ENCODE assay signal across 8 cellular contexts in genomic region chr12:51752490-51752889, GRCh38.
DNase-seq lines count a peak whose midpoint lies in the region; ATAC-seq and TF ChIP-seq lines count a peak whose summit lies in the region.

No MANE protein-coding gene starts in this region.

- H3K4me2 ChIP-seq in hepatocyte = no peak overlapping the region

- no peaks in the 10 kb centered on the region for H3K9me3 Mint-ChIP-seq in brain
- H3K9me3 Mint-ChIP-seq in activated T-cell treated with anti-CD3 and anti-CD28 coated beads, Interleukin-2, amount 50 U/mL, for 72 hours = no peaks in the 10 kb centered on the region

- TF ChIP-seq EP300 in stomach (IDR thresholded peaks at IDR 0.05) = no peak

- intact Hi-C loops in stomach (cut with DNase I; ENCODE audit: low total_unique reads) = no loop called here

- TF ChIP-seq CTCF in brain (conservative IDR thresholded peaks at IDR 0.05) (no peak), hepatocyte (IDR thresholded peaks at IDR 0.05; ENCODE audit: poor library complexity) (no peak), stomach (IDR thresholded peaks at IDR 0.05) (no peak)

- no peak for TF ChIP-seq POLR2A in stomach (IDR thresholded peaks at IDR 0.05)

- H3K79me2 ChIP-seq in hepatocyte = no peaks in the 10 kb centered on the region

- peak overlapping the region; percentile 3 for H3K27ac ChIP-seq in hepatocyte
- peak overlapping the region in 1 of 5 donors; percentile 63 for H3K27ac ChIP-seq in stomach

- H3K36me3 Mint-ChIP-seq in brain = peaks cover 27% of the 10 kb centered on the region
- no peaks in the 10 kb centered on the region for H3K36me3 Mint-ChIP-seq in activated T-cell treated with anti-CD3 and anti-CD28 coated beads, Interleukin-2, amount 50 U/mL, for 72 hours (ENCODE audit: insufficient read depth in 2 of 2)

- H3K4me3 Mint-ChIP-seq in brain = peak overlapping the region in 4 of 5 experiments; percentile 39 to 78 (median 52)
- no peak overlapping the region for H3K4me3 Mint-ChIP-seq in activated T-cell treated with anti-CD3 and anti-CD28 coated beads, Interleukin-2, amount 50 U/mL, for 72 hours

- peaks cover 17% of the 10 kb centered on the region for H3K4me1 Mint-ChIP-seq in brain
- no peaks in the 10 kb centered on the region for H3K4me1 Mint-ChIP-seq in activated T-cell treated with anti-CD3 and anti-CD28 coated beads, Interleukin-2, amount 50 U/mL, for 72 hours (ENCODE audit: low read depth)

- H3K4me3 ChIP-seq in hepatocyte (no peak overlapping the region), stomach (no peak overlapping the region)

- no peaks in the 10 kb centered on the region for H4K20me1 ChIP-seq in hepatocyte (ENCODE audit: insufficient read depth, poor library complexity, severe bottlenecking)

- H3K9me3 ChIP-seq in hepatocyte (ENCODE audit: low read depth) = no peaks in the 10 kb centered on the region
- no peaks in the 10 kb centered on the region for H3K9me3 ChIP-seq in stomach

- WGBS in hepatocyte (ENCODE audit: low lambda C conversion rate, missing lambda C conversion rate) = 30% methylated on average over 1 of the region's 1 CpG
- 19 to 34% (median 33%) methylated on average over 1 of the region's 1 CpG for WGBS in stomach, 5 donors

- H3K4me1 ChIP-seq in hepatocyte (ENCODE audit: insufficient read depth) (no peaks in the 10 kb centered on the region), stomach (peaks cover 0 to 7% (median 0%) of the 10 kb centered on the region in 4 donors)

- peak overlapping the region in 4 of 5 experiments; percentile 88 to 97 (median 94) for H3K27ac Mint-ChIP-seq in brain
- no peak overlapping the region for H3K27ac Mint-ChIP-seq in activated T-cell treated with anti-CD3 and anti-CD28 coated beads, Interleukin-2, amount 50 U/mL, for 72 hours

- DNase-seq in HCEC 1CT (peak; percentile 68), hepatocyte (ENCODE audit: low spot score) (peak; percentile 64), stomach (peak; percentile 30)
- DNase-seq in activated CD4-positive, alpha-beta T cell treated with anti-CD3 and anti-CD28 coated beads for 48 hours = no peak
- DNase-seq in activated CD4-positive, alpha-beta T cell treated with anti-CD3 and anti-CD28 coated beads, Interleukin-2, amount 50 U/mL, for 48 hours = no peak
- no peak for DNase-seq in activated T-cell treated with anti-CD3 and anti-CD28 coated beads, Interleukin-2, amount 50 U/mL, for 72 hours

- ATAC-seq in HG03520 (IDR thresholded peaks at IDR 0.05; ENCODE audit: unreplicated experiment) = no peak
- ATAC-seq in activated T-cell treated with anti-CD3 and anti-CD28 coated beads, Interleukin-2, amount 50 U/mL, for 72 hours (replicated peaks in 1 of 2) = no peak

- no peaks in the 10 kb centered on the region for H3K27me3 Mint-ChIP-seq in brain
- peaks cover 6% of the 10 kb centered on the region for H3K27me3 Mint-ChIP-seq in activated T-cell treated with anti-CD3 and anti-CD28 coated beads, Interleukin-2, amount 50 U/mL, for 72 hours (ENCODE audit: low read depth)

- no peaks in the 10 kb centered on the region for H3K36me3 ChIP-seq in hepatocyte (replicated peaks; ENCODE audit: insufficient read depth, low read depth)
- no peaks in the 10 kb centered on the region for H3K36me3 ChIP-seq in stomach

- no peaks in the 10 kb centered on the region for H3K9me2 ChIP-seq in hepatocyte (replicated peaks; ENCODE audit: insufficient read depth)

- H3K27me3 ChIP-seq in hepatocyte (no peaks in the 10 kb centered on the region), stomach (no peaks in the 10 kb centered on the region)

- H2AFZ ChIP-seq in hepatocyte = no peak overlapping the region

Comparison
In these comparisons a context has a peak if more than half of its experiments do, and no peak if none do; other contexts are left out.
1. DNase-seq: peak in HCEC 1CT (single experiment), hepatocyte (single experiment) and stomach (single experiment); none in activated CD4-positive, alpha-beta T cell treated with anti-CD3 and anti-CD28 coated beads for 48 hours (single experiment), activated CD4-positive, alpha-beta T cell treated with anti-CD3 and anti-CD28 coated beads, Interleukin-2, amount 50 U/mL, for 48 hours (0 of 2) and activated T-cell treated with anti-CD3 and anti-CD28 coated beads, Interleukin-2, amount 50 U/mL, for 72 hours (0 of 2).
2. H3K4me3 Mint-ChIP-seq: peak in brain (4 of 5); none in activated T-cell treated with anti-CD3 and anti-CD28 coated beads, Interleukin-2, amount 50 U/mL, for 72 hours (0 of 2).